ENCODE assay signal across 19 cellular contexts in genomic region chr11:116424615-116425261, GRCh38.
"Had no signal": no experiment of that assay in that cellular context is flagged by ENCODE, and none has a peak within 500 bp of the region (broad histone marks: within the 10 kb centered on the region; RNA-seq: fewer than 3 reads in every experiment).

No MANE protein-coding gene starts in this region.

- H3K9me3 ChIP-seq: colonic mucosa, left ventricle myocardium inferior, tibial artery, uterus had no signal

- H3K4me1 ChIP-seq: colonic mucosa, foreskin keratinocyte, tibial artery, uterus had no signal

- DNase-seq: activated CD4-positive, alpha-beta T cell treated with anti-CD3 and anti-CD28 coated beads, Interleukin-2, amount 10 ng/mL, durations not matched to agents 24 days and 14 days; activated CD4-positive, CD25-positive, alpha-beta regulatory T cell; activated CD8-positive, alpha-beta memory T cell treated with anti-CD3 and anti-CD28 coated beads, Interleukin-2, amount 50 U/mL, for 48 hours; activated gamma-delta T cell; activated T-cell treated with anti-CD3 and anti-CD28 coated beads, Interleukin-2, amount 50 U/mL, for 72 hours; amniotic stem cell; central memory CD4-positive, alpha-beta T cell; colonic mucosa; effector CD4-positive, alpha-beta T cell; foreskin keratinocyte; glutamatergic neuron; left ventricle myocardium inferior; naive thymus-derived CD4-positive, alpha-beta T cell; retina; stimulated activated CD4-positive, alpha-beta T cell treated with anti-CD3 and anti-CD28 coated beads, Interleukin-15, amount 100 ng/mL, for 24 hours; stimulated activated CD4-positive, alpha-beta T cell treated with anti-CD3 and anti-CD28 coated beads, Interleukin-4, amount 100 ng/mL, for 1 hour; stimulated activated naive B cell treated with anti-CD40 and anti-IgM and Interleukin-4, amounts not matched to agents 10 μg/mL and 1 μg/mL and 100 μg/mL, for 72 hours; tibial artery; uterus had no signal

- ATAC-seq: activated T-cell treated with anti-CD3 and anti-CD28 coated beads, Interleukin-2, amount 50 U/mL, for 72 hours; foreskin keratinocyte; naive thymus-derived CD4-positive, alpha-beta T cell; stimulated activated naive B cell treated with anti-CD40 and anti-IgM and Interleukin-4, amounts not matched to agents 10 μg/mL and 1 μg/mL and 100 μg/mL, for 72 hours had no signal

- H3K4me3 ChIP-seq: colonic mucosa, left ventricle myocardium inferior, tibial artery, uterus had no signal

- H3K27me3 ChIP-seq: colonic mucosa, foreskin keratinocyte, uterus had no signal

- H3K36me3 ChIP-seq: colonic mucosa, left ventricle myocardium inferior, tibial artery, uterus had no signal

- H3K27ac ChIP-seq: colonic mucosa, foreskin keratinocyte, left ventricle myocardium inferior, tibial artery, uterus had no signal
